8 cellular contexts compared by ENCODE assay signal in the genomic region with DNA sequence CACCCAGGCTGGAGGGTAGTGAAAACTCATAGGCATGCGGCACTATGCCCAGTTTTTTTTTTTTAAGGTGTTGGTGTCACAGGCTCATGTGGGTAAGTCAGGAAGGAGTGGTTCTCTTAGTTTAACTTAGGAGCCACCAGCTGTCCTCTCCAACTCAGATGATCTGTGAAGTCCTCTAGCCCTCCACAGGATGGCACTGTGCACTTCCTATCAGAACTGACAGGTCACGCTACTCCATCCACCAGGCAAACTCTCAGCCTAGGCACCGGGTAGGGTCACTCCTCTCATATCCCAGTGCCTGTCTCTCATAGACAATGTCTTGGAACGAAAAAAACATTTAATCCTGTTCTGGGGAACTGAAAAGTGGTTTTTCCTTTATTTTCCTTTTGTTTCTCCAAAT. TPM values are rescaled to one million over a fixed set of nuclear protein-coding genes. Genes with fewer than 3 reads are reported as not detected.
DNase-seq lines count a peak whose midpoint lies in the region; ATAC-seq and TF ChIP-seq lines count a peak whose summit lies in the region.

No MANE protein-coding gene starts in this region.

- H3K27ac ChIP-seq in breast epithelium (no peak overlapping the region), tibial artery (no peak overlapping the region)

- H3K36me3 ChIP-seq in breast epithelium, result no peaks in the 10 kb centered on the region
- H3K36me3 ChIP-seq in tibial artery, result peaks cover 61 to 86% (median 85%) of the 10 kb centered on the region in 3 donors

- TF ChIP-seq POLR2A in breast epithelium (IDR thresholded peaks at IDR 0.05), result no peak

- TF ChIP-seq CTCF in breast epithelium (IDR thresholded peaks at IDR 0.05) (peak in 2 of 3 donors; percentile 23 to 50), tibial artery (IDR thresholded peaks at IDR 0.05) (peak; percentile 7 to 10)

- no peaks in the 10 kb centered on the region for H3K4me1 ChIP-seq in breast epithelium
- peaks cover 0 to 4% (median 0%) of the 10 kb centered on the region in 4 donors for H3K4me1 ChIP-seq in tibial artery

- no peaks in the 10 kb centered on the region for H3K9me3 ChIP-seq in breast epithelium
- H3K9me3 ChIP-seq in tibial artery, result no peaks in the 10 kb centered on the region

- intact Hi-C loops in breast epithelium (cut with DNase I; ENCODE audit: low total_unique reads) (no loop called here), tibial artery (cut with DNase I; ENCODE audit: low total_unique reads) (no loop called here)

- peak; percentile 56 for DNase-seq in CD1c-positive myeloid dendritic cell (ENCODE audit: extremely low spot score)
- peak; percentile 40 for DNase-seq in HCEC 1CT
- peak; percentile 10 for DNase-seq in SKM-1 treated with dmso at 0.1 percent for 144 hours (lab: John Stamatoyannopoulos, UW; ENCODE audit: unreplicated experiment)
- DNase-seq in breast epithelium (ENCODE audit: low spot score in 2 of 2), result no peak
- no peak for DNase-seq in left lobe of liver (ENCODE audit: low spot score)
- DNase-seq in tibial artery, result no peak
- no peak for DNase-seq in OCI-M2 (lab: John Stamatoyannopoulos, UW; ENCODE audit: unreplicated experiment)
- DNase-seq in ecto neural progenitor cell (ENCODE audit: low spot score), result no peak

- ATAC-seq in left lobe of liver, result peak; percentile 95

- H3K4me3 ChIP-seq in breast epithelium (no peak overlapping the region), tibial artery (no peak overlapping the region)

- no peaks in the 10 kb centered on the region for H3K27me3 ChIP-seq in breast epithelium
- H3K27me3 ChIP-seq in tibial artery, result no peaks in the 10 kb centered on the region

RNA-seq across cellular contexts. Expression of a gene that starts 16.5 kb away (rescaled TPM):
- 100 to 1,000 TPM in 1 of 3 donors, 10 to 100 TPM in 2; 87.1 to 167 (median 98.3) TPM for total RNA-seq in breast epithelium
- total RNA-seq in left lobe of liver, result 42.2 TPM

RNA-seq across cellular contexts. Expression of a gene that starts 46.4 kb away (rescaled TPM):
- total RNA-seq in breast epithelium, result 1 to 10 TPM in 2 of 3 donors, not detected in 1; 2.0 to 2.3 TPM
- 1.3 TPM for total RNA-seq in left lobe of liver

Comparison
In these comparisons a context has a peak if more than half of its experiments do, and no peak if none do; other contexts are left out.
1. DNase-seq: peak in CD1c-positive myeloid dendritic cell (single experiment), HCEC 1CT (single experiment) and SKM-1 treated with dmso at 0.1 percent for 144 hours (single experiment); none in breast epithelium (0 of 2), left lobe of liver (single experiment), tibial artery (0 of 2), OCI-M2 (single experiment) and ecto neural progenitor cell (single experiment).